Comparison of ENCODE assay signal across 25 cellular contexts in the genomic region with DNA sequence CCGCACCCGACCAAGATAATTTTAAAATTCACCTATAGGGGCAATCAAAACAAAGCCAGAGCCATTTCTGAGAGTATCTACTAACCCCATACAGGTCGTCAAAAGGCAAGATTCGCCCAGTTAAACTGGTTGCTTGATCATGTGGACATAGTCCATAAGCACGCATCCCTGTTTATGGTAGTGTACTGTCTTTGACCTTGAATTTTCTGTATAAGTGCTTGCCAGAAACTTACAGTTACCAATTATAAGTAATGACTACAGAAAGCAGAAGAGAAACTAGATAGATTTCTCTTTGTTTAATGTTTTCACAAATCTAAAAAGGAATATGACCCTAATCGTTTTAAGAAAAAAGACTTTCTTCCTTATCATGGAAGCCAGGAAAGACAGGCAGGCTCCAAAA. TPM values are rescaled to one million over a fixed set of nuclear protein-coding genes. Genes with fewer than 3 reads are reported as not detected.
A peak's percentile ranks its signal among the peaks of the same experiment; 100 is the strongest.
DNase-seq lines count a peak whose midpoint lies in the region; ATAC-seq and TF ChIP-seq lines count a peak whose summit lies in the region.
"Had no signal": no experiment of that assay in that cellular context is flagged by ENCODE, and none has a peak within 500 bp of the region (broad histone marks: within the 10 kb centered on the region; RNA-seq: fewer than 3 reads in every experiment).

No MANE protein-coding gene starts in this region.

- H3K4me3 ChIP-seq in cardiac muscle cell (no peak overlapping the region), left ventricle myocardium inferior (no peak overlapping the region)
- H3K4me3 ChIP-seq: SK-N-MC had no signal

- H3K36me3 ChIP-seq in cardiac muscle cell: no peaks in the 10 kb centered on the region
- no peaks in the 10 kb centered on the region for H3K36me3 ChIP-seq in left ventricle myocardium inferior

- ATAC-seq in GM18870 (IDR thresholded peaks at IDR 0.05; ENCODE audit: unreplicated experiment): no peak
- ATAC-seq: HepG2 had no signal

- H3K4me1 ChIP-seq in cardiac muscle cell (ENCODE audit: low read depth) (no peaks in the 10 kb centered on the region), left ventricle myocardium inferior (peaks cover 9% of the 10 kb centered on the region)

- TF ChIP-seq CTCF in cardiac muscle cell (IDR thresholded peaks at IDR 0.05; ENCODE audit: low read depth, low read length): no peak
- TF ChIP-seq CTCF in left ventricle myocardium inferior (IDR thresholded peaks at IDR 0.05; ENCODE audit: borderline replicate concordance): no peak
- TF ChIP-seq CTCF in VCaP (conservative IDR thresholded peaks at IDR 0.05): no peak

- DNase-seq in cardiac muscle cell (ENCODE audit: low read depth in 1 of 2, low spot score in 1 of 2) (no peak), left ventricle myocardium inferior (no peak), NOMO-1 treated with DMSO at 0.1 percent for 48 hours (lab: John Stamatoyannopoulos, UW; ENCODE audit: unreplicated experiment) (peak; percentile 88), DMS79 treated with DMSO at 0.1 percent for 48 hours (lab: John Stamatoyannopoulos, UW) (no peak), head of caudate nucleus (no peak)
- DNase-seq: Calu3, DND-41, NCI-H1436, NCI-H187, NCI-H2081 treated with DMSO at 0.1 percent for 48 hours, NCI-H2171, NCI-H226, NCI-H510A, SHP77 had no signal

- H3K27ac ChIP-seq in cardiac muscle cell (peak overlapping the region; percentile 27), left ventricle myocardium inferior (replicated peaks) (no peak overlapping the region), VCaP (0 out of 2 replicates have a peak overlapping the region, but pooled peaks have one; percentile 17)
- H3K27ac ChIP-seq: RWPE1, SK-N-MC had no signal

- H3K27me3 ChIP-seq in cardiac muscle cell (no peaks in the 10 kb centered on the region), left ventricle myocardium inferior (ENCODE audit: low read depth) (no peaks in the 10 kb centered on the region)

- no peaks in the 10 kb centered on the region for H3K9me3 ChIP-seq in cardiac muscle cell (ENCODE audit: low read depth)
- peaks cover 6% of the 10 kb centered on the region for H3K9me3 ChIP-seq in left ventricle myocardium inferior (replicated peaks)

- intact Hi-C loops in left ventricle myocardium inferior (cut with micrococcal nuclease): no loop called here
- intact Hi-C loops in head of caudate nucleus (cut with DNase I): no loop called here

RNA-seq across cellular contexts. Expression of gene SLC31A1, which starts 25.6 kb away (rescaled TPM):
- 19.7 and 26.6 TPM in 2 replicates for total RNA-seq in cardiac muscle cell
- polyA plus RNA-seq in cardiac muscle cell: 27.8 and 32.6 TPM in 2 replicates
- total RNA-seq in left ventricle myocardium inferior: 12.6 TPM

RNA-seq across cellular contexts. Expression of gene FKBP15, which starts 25.9 kb away (rescaled TPM):
- total RNA-seq in cardiac muscle cell (17.6 and 20.6 TPM in 2 replicates), left ventricle myocardium inferior (19.0 TPM)
- polyA plus RNA-seq in cardiac muscle cell: 10.9 and 15.7 TPM in 2 replicates

RNA-seq across cellular contexts. Expression of gene CDC26, which starts 28.4 kb away (rescaled TPM):
- total RNA-seq in cardiac muscle cell: 29.7 and 33.9 TPM in 2 replicates
- polyA plus RNA-seq in cardiac muscle cell: 50.0 and 60.7 TPM in 2 replicates
- 37.0 TPM for total RNA-seq in left ventricle myocardium inferior

RNA-seq across cellular contexts. Expression of gene PRPF4, which starts 28.5 kb away (rescaled TPM):
- total RNA-seq in cardiac muscle cell (20.6 and 21.1 TPM in 2 replicates), left ventricle myocardium inferior (11.2 TPM)
- polyA plus RNA-seq in cardiac muscle cell: 26.7 and 30.6 TPM in 2 replicates

RNA-seq across cellular contexts. Expression of gene RNF183, which starts 56.2 kb away (rescaled TPM):
- 0.06 and 0.53 TPM in 2 replicates for total RNA-seq in cardiac muscle cell
- 0.40 and 0.49 TPM in 2 replicates for polyA plus RNA-seq in cardiac muscle cell
- total RNA-seq in left ventricle myocardium inferior: not detected
- total RNA-seq: A172; HT1080; LHCN-M2; MCF 10A; T-helper 1 cell treated with Interleukin-12 subunit alpha and Interleukin-12 subunit beta and Interleukin-4 antibody, amounts not matched to agents 30 ng/mL and 1 ng/mL, for 36 hours had no signal
- polyA plus RNA-seq: BJ had no signal
